In genomic region chr7:5284304-5285281, GRCh38 we compare ENCODE assay signal across 8 cellular contexts. TPM values are rescaled to one million over a fixed set of nuclear protein-coding genes. Genes with fewer than 3 reads are reported as not detected.
A peak's percentile ranks its signal among the peaks of the same experiment; 100 is the strongest.
DNase-seq lines count a peak whose midpoint lies in the region; ATAC-seq and TF ChIP-seq lines count a peak whose summit lies in the region.

No MANE protein-coding gene starts in this region.

- peaks cover 6% of the 10 kb centered on the region for H3K4me1 ChIP-seq in upper lobe of right lung

- H3K27me3 Mint-ChIP-seq in WTC11 (ENCODE audit: low read depth) = peaks cover 19% of the 10 kb centered on the region

- POLR2A ChIA-PET in WTC11 (lab: Charles Lee) = interaction anchor here (0.9 kb wide), 1 partner anchor 45 kb away, joined by 4 read pairs; no protein-coding TSS in a partner anchor

- no peak overlapping the region for H3K27ac ChIP-seq in upper lobe of right lung

- H3K4me3 Mint-ChIP-seq in WTC11 = peak overlapping the region; percentile 57

- intact Hi-C loops in upper lobe of right lung (cut with DNase I) = no loop called here

- peaks cover 13% of the 10 kb centered on the region for H3K27me3 ChIP-seq in upper lobe of right lung

- H3K9me3 Mint-ChIP-seq in WTC11 = no peaks in the 10 kb centered on the region

- no peak overlapping the region for H3K27ac Mint-ChIP-seq in WTC11

- CTCF ChIA-PET in WTC11 (lab: Charles Lee) = interaction anchor here (0.5 to 2.1 kb wide), 31 partner anchors 12 to 492 kb away, joined by 3 to 68 read pairs (median 4); no protein-coding TSS in a partner anchor

- H3K9me3 ChIP-seq in upper lobe of right lung = no peaks in the 10 kb centered on the region

- ATAC-seq in WTC11 (peak; percentile 91), upper lobe of right lung (peak; percentile 65), HG03039 (IDR thresholded peaks at IDR 0.05; ENCODE audit: unreplicated experiment) (no peak), GM21423 (IDR thresholded peaks at IDR 0.05; ENCODE audit: unreplicated experiment) (no peak)

- DNase-seq in stimulated activated CD4-positive, alpha-beta T cell treated with anti-CD3 and anti-CD28 coated beads, Interleukin-15, amount 100 ng/mL, for 24 hours = peak; percentile 50
- no peak for DNase-seq in stimulated activated CD4-positive, alpha-beta T cell treated with anti-CD3 and anti-CD28 coated beads, Interleukin-4, amount 100 ng/mL, for 24 hours
- DNase-seq in NCI-H187 treated with DMSO at 0.1 percent for 48 hours (lab: John Stamatoyannopoulos, UW) = peak; percentile 39
- peak; percentile 89 for DNase-seq in WTC11 (ENCODE audit: low spot score)
- DNase-seq in islet precursor cell = peak; percentile 87
- peak; percentile 77 for DNase-seq in upper lobe of right lung

- 0 out of 2 replicates have a peak, but pooled peaks cover 2% of the 10 kb centered on the region for H3K4me1 Mint-ChIP-seq in WTC11

- H3K4me3 ChIP-seq in upper lobe of right lung = no peak overlapping the region

- H3K36me3 Mint-ChIP-seq in WTC11 = no peaks in the 10 kb centered on the region

- TF ChIP-seq CTCF in WTC11 (IDR thresholded peaks at IDR 0.05) (no peak), upper lobe of right lung (IDR thresholded peaks at IDR 0.05) (peak; percentile 6)

- H3K36me3 ChIP-seq in upper lobe of right lung = no peaks in the 10 kb centered on the region

TF ChIP-seq in WTC11, 78 proteins besides CTCF, POLR2A, EP300 and RAD21:
- TF ChIP-seq AR (CRISPR knock-in tag; IDR thresholded peaks at IDR 0.05) (no peak), GABPB1 (CRISPR knock-in tag; IDR thresholded peaks at IDR 0.05) (0 out of 2 replicates have a peak, but pooled peaks have one; percentile 36)

RNA-seq across cellular contexts. Expression of gene SLC29A4, which starts 1.9 kb away (rescaled TPM):
- total RNA-seq in WTC11 (2021) (11.8 to 14.4 TPM (median 11.9 TPM) in 3 replicates), upper lobe of right lung (0.98 TPM)

Comparison
In these comparisons a context has a peak if more than half of its experiments do, and no peak if none do; other contexts are left out.
1. ATAC-seq: peak in WTC11 (single experiment) and upper lobe of right lung (single experiment); none in HG03039 (single experiment) and GM21423 (single experiment).